9 cellular contexts compared by ENCODE assay signal in genomic region chr2:66433695-66433944, GRCh38. TPM values are rescaled to one million over a fixed set of nuclear protein-coding genes. Genes with fewer than 3 reads are reported as not detected.
DNase-seq lines count a peak whose midpoint lies in the region; ATAC-seq and TF ChIP-seq lines count a peak whose summit lies in the region.
"Had no signal": no experiment of that assay in that cellular context is flagged by ENCODE, and none has a peak within 500 bp of the region (broad histone marks: within the 10 kb centered on the region; RNA-seq: fewer than 3 reads in every experiment).

No MANE protein-coding gene starts in this region.

- 2 to 4% methylated on average over 7 of the region's 7 CpGs for WGBS in thyroid gland, 2 donors

- DNase-seq in activated T-cell treated with anti-CD3 and anti-CD28 coated beads, Interleukin-2, amount 50 U/mL, for 24 hours = no peak
- DNase-seq in activated T-cell treated with anti-CD3 and anti-CD28 coated beads, Interleukin-2, amount 50 U/mL, for 1 hour = no peak
- DNase-seq in lower lobe of right lung (no peak), thyroid gland (no peak), GM13976 (ENCODE audit: low spot score) (no peak), NCI-H2196 (lab: John Stamatoyannopoulos, UW; ENCODE audit: unreplicated experiment) (no peak)
- DNase-seq: DND-41 had no signal

- TF ChIP-seq POLR2A in thyroid gland (IDR thresholded peaks at IDR 0.05) = no peak

- TF ChIP-seq CTCF in brain (conservative IDR thresholded peaks at IDR 0.05) = no peak
- no peak for TF ChIP-seq CTCF in lower lobe of right lung (IDR thresholded peaks at IDR 0.05)
- TF ChIP-seq CTCF in thyroid gland (IDR thresholded peaks at IDR 0.05) = no peak
- TF ChIP-seq CTCF in GM13976 (IDR thresholded peaks at IDR 0.05; ENCODE audit: borderline replicate concordance, control extremely low read depth, extremely low read depth, insufficient read depth, missing control alignments) = no peak

- H3K9me3 Mint-ChIP-seq in activated T-cell treated with anti-CD3 and anti-CD28 coated beads, Interleukin-2, amount 50 U/mL, for 24 hours = no peaks in the 10 kb centered on the region
- H3K9me3 Mint-ChIP-seq in brain = peaks cover 0 to 8% (median 0%) of the 10 kb centered on the region in 5 experiments

- no peaks in the 10 kb centered on the region for H3K36me3 Mint-ChIP-seq in activated T-cell treated with anti-CD3 and anti-CD28 coated beads, Interleukin-2, amount 50 U/mL, for 24 hours (ENCODE audit: low read depth)
- H3K36me3 Mint-ChIP-seq in brain = no peaks in the 10 kb centered on the region

- in situ Hi-C loops in GM13976 (cut with MboI; ENCODE audit: low sequenced_read_pairs, unreplicated experiment) = loop anchor here (25.0 kb wide), 1 partner anchor 796 kb away; no protein-coding TSS in a partner anchor

- peaks cover 90% of the 10 kb centered on the region for H3K27me3 Mint-ChIP-seq in activated T-cell treated with anti-CD3 and anti-CD28 coated beads, Interleukin-2, amount 50 U/mL, for 24 hours
- H3K27me3 Mint-ChIP-seq in brain = peaks cover 46% of the 10 kb centered on the region

- H3K27me3 ChIP-seq in lower lobe of right lung (ENCODE audit: low read depth) = peaks cover 44% of the 10 kb centered on the region
- peaks cover 6% of the 10 kb centered on the region for H3K27me3 ChIP-seq in thyroid gland

- intact Hi-C loops in lower lobe of right lung (cut with DNase I) (no loop called here), thyroid gland (cut with DNase I) (loop anchor here (10.0 kb wide), 1 partner anchor 1041 kb away; no protein-coding TSS in a partner anchor)

- peaks cover 6% of the 10 kb centered on the region for H3K36me3 ChIP-seq in lower lobe of right lung
- H3K36me3 ChIP-seq in thyroid gland = no peaks in the 10 kb centered on the region

- H3K4me3 ChIP-seq in lower lobe of right lung = peak overlapping the region; percentile 71
- peak overlapping the region; percentile 16 to 59 (median 44) for H3K4me3 ChIP-seq in thyroid gland (replicated peaks in 1 of 3)

- peak overlapping the region; percentile 91 for H3K27ac ChIP-seq in lower lobe of right lung
- H3K27ac ChIP-seq in thyroid gland = peak overlapping the region; percentile 64 to 81 (median 73)

- H3K27ac Mint-ChIP-seq in activated T-cell treated with anti-CD3 and anti-CD28 coated beads, Interleukin-2, amount 50 U/mL, for 24 hours = peak overlapping the region; percentile 40
- H3K27ac Mint-ChIP-seq in brain = peak overlapping the region; percentile 99 to 100 (median 99)

- ATAC-seq in lower lobe of right lung (no peak), HG03095 (IDR thresholded peaks at IDR 0.05; ENCODE audit: unreplicated experiment) (no peak)

- peak overlapping the region; percentile 67 for H3K4me3 Mint-ChIP-seq in activated T-cell treated with anti-CD3 and anti-CD28 coated beads, Interleukin-2, amount 50 U/mL, for 24 hours
- H3K4me3 Mint-ChIP-seq in brain = peak overlapping the region; percentile 97 to 99 (median 98)

- no peaks in the 10 kb centered on the region for H3K9me3 ChIP-seq in lower lobe of right lung
- H3K9me3 ChIP-seq in thyroid gland = no peaks in the 10 kb centered on the region

- H3K4me1 ChIP-seq in lower lobe of right lung (peaks cover 17% of the 10 kb centered on the region), thyroid gland (peaks cover 4 to 15% of the 10 kb centered on the region in 2 donors)

- H3K4me1 Mint-ChIP-seq in activated T-cell treated with anti-CD3 and anti-CD28 coated beads, Interleukin-2, amount 50 U/mL, for 24 hours (ENCODE audit: low read depth) = peaks cover 37% of the 10 kb centered on the region
- H3K4me1 Mint-ChIP-seq in brain = peaks cover 34% of the 10 kb centered on the region

RNA-seq across cellular contexts. Expression of gene MEIS1, which starts 1.3 kb away (rescaled TPM):
- 3.5 TPM for polyA plus RNA-seq in brain (ENCODE audit: insufficient read depth, low read depth, low replicate concordance)
- total RNA-seq in lower lobe of right lung = 54.7 TPM
- 10 to 100 TPM in 2 of 4 donors, 1 to 10 TPM in 2; 6.8 to 11.8 (median 9.4) TPM for total RNA-seq in thyroid gland
